ENCODE assay signal across 17 cellular contexts in the genomic region with DNA sequence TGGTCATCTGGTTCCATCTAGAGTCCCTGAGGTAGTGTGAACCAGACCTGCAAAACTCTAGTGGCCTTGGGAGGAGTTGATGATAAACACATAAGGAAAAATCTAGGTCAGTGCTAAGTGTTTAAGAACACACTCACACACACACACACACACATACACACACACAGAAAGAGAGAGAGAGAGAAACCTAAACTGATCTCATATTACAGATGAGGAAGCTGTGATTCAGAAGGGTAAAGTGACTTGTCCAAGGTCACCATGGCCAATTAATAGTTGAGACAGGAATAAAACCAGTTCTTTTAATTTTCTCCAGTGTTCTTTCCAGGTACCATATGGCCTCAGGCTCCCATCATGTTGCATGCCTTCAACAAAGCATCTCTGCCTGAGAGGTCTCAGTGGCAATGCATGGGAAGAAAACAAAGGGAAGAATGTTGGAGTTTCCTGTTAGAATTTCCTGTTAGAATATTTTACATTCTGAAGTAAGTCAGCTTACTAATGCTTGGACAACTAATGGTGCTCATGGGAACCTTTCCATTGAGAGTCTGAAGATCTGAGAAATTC.
DNase-seq lines count a peak whose midpoint lies in the region; ATAC-seq and TF ChIP-seq lines count a peak whose summit lies in the region.
"Had no signal": no experiment of that assay in that cellular context is flagged by ENCODE, and none has a peak within 500 bp of the region (broad histone marks: within the 10 kb centered on the region; RNA-seq: fewer than 3 reads in every experiment).

No MANE protein-coding gene starts in this region.

- no peaks in the 10 kb centered on the region for H3K79me2 ChIP-seq in Karpas-422 (ENCODE audit: low read length)

- intact Hi-C loops in right cardiac atrium (cut with DNase I), result no loop called here

- H3K27ac ChIP-seq in Karpas-422 (ENCODE audit: low read length), result no peak overlapping the region
- peak overlapping the region; percentile 88 for H3K27ac ChIP-seq in brain microvascular endothelial cell
- H3K27ac ChIP-seq in right cardiac atrium (ENCODE audit: low read length), result no peak overlapping the region
- H3K27ac ChIP-seq: upper lobe of right lung had no signal

- no peak overlapping the region for H3K4me2 ChIP-seq in Karpas-422 (ENCODE audit: low read depth, low read length, poor library complexity, severe bottlenecking)

- no peaks in the 10 kb centered on the region for H3K9me2 ChIP-seq in Karpas-422 (replicated peaks; ENCODE audit: insufficient read depth, low read length)

- H3K27me3 ChIP-seq in Karpas-422 (ENCODE audit: low read length) (no peaks in the 10 kb centered on the region), brain microvascular endothelial cell (replicated peaks) (no peaks in the 10 kb centered on the region), right cardiac atrium (ENCODE audit: control insufficient read depth, insufficient read depth) (no peaks in the 10 kb centered on the region)
- H3K27me3 ChIP-seq: upper lobe of right lung had no signal

- no peak overlapping the region for H2AFZ ChIP-seq in Karpas-422 (ENCODE audit: low read length)

- ATAC-seq in HG03139 (IDR thresholded peaks at IDR 0.05; ENCODE audit: unreplicated experiment), result no peak
- ATAC-seq in right cardiac atrium, result no peak
- ATAC-seq: left colon; stimulated activated naive B cell treated with anti-CD40 and anti-IgM and Interleukin-4, amounts not matched to agents 10 μg/mL and 1 μg/mL and 100 μg/mL, for 72 hours; upper lobe of right lung had no signal

- H3K36me3 ChIP-seq in Karpas-422 (ENCODE audit: insufficient read depth, low read length), result no peaks in the 10 kb centered on the region
- no peaks in the 10 kb centered on the region for H3K36me3 ChIP-seq in brain microvascular endothelial cell (replicated peaks)
- H3K36me3 ChIP-seq: upper lobe of right lung had no signal

- H3K4me1 ChIP-seq in Karpas-422 (ENCODE audit: low read length), result no peaks in the 10 kb centered on the region
- no peaks in the 10 kb centered on the region for H3K4me1 ChIP-seq in right cardiac atrium (ENCODE audit: control insufficient read depth, insufficient read depth, low read length)
- H3K4me1 ChIP-seq: upper lobe of right lung had no signal

- H3K9ac ChIP-seq in Karpas-422 (ENCODE audit: low read length), result no peak overlapping the region

- no peak overlapping the region for H3K4me3 ChIP-seq in Karpas-422 (ENCODE audit: low read length)
- H3K4me3 ChIP-seq in brain microvascular endothelial cell (ENCODE audit: low read depth, low read length), result no peak overlapping the region
- no peak overlapping the region for H3K4me3 ChIP-seq in right cardiac atrium (ENCODE audit: low read length)
- H3K4me3 ChIP-seq: upper lobe of right lung had no signal

- peak; percentile 34 for DNase-seq in AG08395 (ENCODE audit: low spot score)
- DNase-seq in Karpas-422, result peak; percentile 48
- DNase-seq in brain microvascular endothelial cell, result peak; percentile 78
- peak; percentile 9 for DNase-seq in iPS DF 19.7 (ENCODE audit: low read depth, low spot score)
- DNase-seq in NCI-H1930 (lab: John Stamatoyannopoulos, UW), result no peak
- no peak for DNase-seq in right cardiac atrium
- DNase-seq in mucosa of gallbladder (ENCODE audit: low spot score), result no peak
- DNase-seq: activated T-cell treated with anti-CD3 and anti-CD28 coated beads, Interleukin-2, amount 50 U/mL, for 48 hours; AML-193; Calu3; head of caudate nucleus; left colon; NCI-H1694; NCI-H446 treated with DMSO at 0.1 percent for 48 hours; stimulated activated naive B cell treated with anti-CD40 and anti-IgM and Interleukin-4, amounts not matched to agents 10 μg/mL and 1 μg/mL and 100 μg/mL, for 72 hours; upper lobe of right lung had no signal

- H3K9me3 ChIP-seq in Karpas-422 (ENCODE audit: low read length) (no peaks in the 10 kb centered on the region), right cardiac atrium (ENCODE audit: control insufficient read depth, low read length) (no peaks in the 10 kb centered on the region)
- H3K9me3 ChIP-seq: upper lobe of right lung had no signal

- TF ChIP-seq CTCF in brain microvascular endothelial cell (IDR thresholded peaks at IDR 0.05; ENCODE audit: low read depth, low read length, missing control alignments), result peak; percentile 20

- H4K20me1 ChIP-seq in Karpas-422 (ENCODE audit: insufficient read depth, low read depth, low read length), result no peaks in the 10 kb centered on the region

- in situ Hi-C loops in brain microvascular endothelial cell (cut with HindIII; ENCODE audit: low pct_ligation_motif_present, low sequenced_read_pairs), result no loop called here

Comparison
In these comparisons a context has a peak if more than half of its experiments do, and no peak if none do; other contexts are left out.
1. DNase-seq: peak in AG08395 (single experiment), Karpas-422 (single experiment), brain microvascular endothelial cell (single experiment) and iPS DF 19.7 (single experiment); none in NCI-H1930 (0 of 2), right cardiac atrium (0 of 3) and mucosa of gallbladder (single experiment).